ENCODE assay signal across 11 cellular contexts in genomic region chr14:94619297-94619696, GRCh38. TPM values are rescaled to one million over a fixed set of nuclear protein-coding genes. Genes with fewer than 3 reads are reported as not detected.
"Had no signal": no experiment of that assay in that cellular context is flagged by ENCODE, and none has a peak within 500 bp of the region (broad histone marks: within the 10 kb centered on the region; RNA-seq: fewer than 3 reads in every experiment).

No MANE protein-coding gene starts in this region.

- DNase-seq: GM23248, GOT3, H7, HFFc6, KBM-7 had no signal

- H3K9me3 ChIP-seq: HAP-1 had no signal

- H3K27ac Mint-ChIP-seq: HFFc6, IgD-negative memory B cell had no signal

- H3K4me3 Mint-ChIP-seq: HFFc6 had no signal

- H3K4me3 ChIP-seq: GM23248, HAP-1 had no signal

- H3K27ac ChIP-seq: GM23248, HL-60 had no signal

- H3K4me1 Mint-ChIP-seq: IgD-negative memory B cell had no signal

- H3K4me1 ChIP-seq: HAP-1 had no signal

- ATAC-seq: HCT116 had no signal

- H3K36me3 ChIP-seq: HAP-1 had no signal

RNA-seq across cellular contexts. Expression of gene SERPINA3, which starts 7.1 kb away (rescaled TPM):
- total RNA-seq: H7, HFFc6, HT1080 had no signal
- polyA plus RNA-seq: IgD-negative memory B cell had no signal

RNA-seq across cellular contexts. Expression of gene SERPINA5, which starts 38.1 kb away (rescaled TPM):
- total RNA-seq: GM23248, HFFc6, HT1080 had no signal
- polyA plus RNA-seq: GM23248, IgD-negative memory B cell had no signal

RNA-seq across cellular contexts. Expression of gene SERPINA4, which starts 58.1 kb away (rescaled TPM):
- total RNA-seq: GM23248, H4, H7, HFFc6, HT1080 had no signal
- polyA plus RNA-seq: GM23248, IgD-negative memory B cell had no signal
